8 cellular contexts compared by ENCODE assay signal in genomic region chr10:100346351-100346764, GRCh38. TPM values are rescaled to one million over a fixed set of nuclear protein-coding genes. Genes with fewer than 3 reads are reported as not detected.
DNase-seq lines count a peak whose midpoint lies in the region; ATAC-seq and TF ChIP-seq lines count a peak whose summit lies in the region.

No MANE protein-coding gene starts in this region.

- peak overlapping the region; percentile 84 for H3K27ac ChIP-seq in OCI-LY1 (ENCODE audit: low read depth, low read length, poor library complexity, severe bottlenecking)

- no peaks in the 10 kb centered on the region for H3K9me2 ChIP-seq in OCI-LY1 (ENCODE audit: low read depth, low read length)

- H3F3A ChIP-seq in OCI-LY1 (ENCODE audit: insufficient read depth, low read length), result no peaks in the 10 kb centered on the region

- H3K79me2 ChIP-seq in OCI-LY1 (ENCODE audit: insufficient read depth, low read length), result peaks cover 20% of the 10 kb centered on the region

- DNase-seq in C1 segment of cervical spinal cord (lab: John Stamatoyannopoulos, UW) (peak; percentile 29 to 91 (median 83)), GM19238 (ENCODE audit: insufficient read length, low spot score) (peak; percentile 62), fibroblast of pulmonary artery (ENCODE audit: low read depth) (peak; percentile 73)
- DNase-seq in activated T-helper 1 cell treated with anti-CD3 and anti-CD28 coated beads, Interleukin-12 subunit alpha, Interleukin-12 subunit beta, Interleukin-2, Interleukin-4 antibody, amounts not matched to agents 30 ng/mL and 10 ng/mL and 1 ng/mL, durations not matched to agents 14 hours and 24 hours and 36 hours (ENCODE audit: low spot score), result peak; percentile 72
- peak; percentile 70 to 82 for DNase-seq in stimulated activated naive CD8-positive, alpha-beta T cell treated with anti-CD3 and anti-CD28 coated beads, Interleukin-15, amount 100 ng/mL, for 72 hours

- no peak overlapping the region for H2AFZ ChIP-seq in OCI-LY1 (ENCODE audit: low read length)

- peak; percentile 69 for ATAC-seq in HG03432 (IDR thresholded peaks at IDR 0.05; ENCODE audit: unreplicated experiment)
- peak; percentile 81 for ATAC-seq in stimulated activated naive CD8-positive, alpha-beta T cell treated with anti-CD3 and anti-CD28 coated beads, Interleukin-15, amount 100 ng/mL, for 72 hours

- no peaks in the 10 kb centered on the region for H3K9me3 Mint-ChIP-seq in activated T-helper 1 cell treated with anti-CD3 and anti-CD28 coated beads, Interleukin-12 subunit alpha, Interleukin-12 subunit beta, Interleukin-2, Interleukin-4 antibody, amounts not matched to agents 30 ng/mL and 10 ng/mL and 1 ng/mL, durations not matched to agents 14 hours and 24 hours and 36 hours
- H3K9me3 Mint-ChIP-seq in nephron, result no peaks in the 10 kb centered on the region
- H3K9me3 Mint-ChIP-seq in stimulated activated naive CD8-positive, alpha-beta T cell treated with anti-CD3 and anti-CD28 coated beads, Interleukin-15, amount 100 ng/mL, for 72 hours, result no peaks in the 10 kb centered on the region

- H3K36me3 ChIP-seq in OCI-LY1 (ENCODE audit: insufficient read depth, low read length), result peaks cover 39% of the 10 kb centered on the region

- H3K4me1 Mint-ChIP-seq in activated T-helper 1 cell treated with anti-CD3 and anti-CD28 coated beads, Interleukin-12 subunit alpha, Interleukin-12 subunit beta, Interleukin-2, Interleukin-4 antibody, amounts not matched to agents 30 ng/mL and 10 ng/mL and 1 ng/mL, durations not matched to agents 14 hours and 24 hours and 36 hours (ENCODE audit: low read depth), result peaks cover 65% of the 10 kb centered on the region
- H3K4me1 Mint-ChIP-seq in nephron, result peaks cover 50% of the 10 kb centered on the region
- H3K4me1 Mint-ChIP-seq in stimulated activated naive CD8-positive, alpha-beta T cell treated with anti-CD3 and anti-CD28 coated beads, Interleukin-15, amount 100 ng/mL, for 72 hours, result peaks cover 79% of the 10 kb centered on the region

- H3K4me3 Mint-ChIP-seq in activated T-helper 1 cell treated with anti-CD3 and anti-CD28 coated beads, Interleukin-12 subunit alpha, Interleukin-12 subunit beta, Interleukin-2, Interleukin-4 antibody, amounts not matched to agents 30 ng/mL and 10 ng/mL and 1 ng/mL, durations not matched to agents 14 hours and 24 hours and 36 hours, result peak overlapping the region; percentile 100
- H3K4me3 Mint-ChIP-seq in nephron, result peak overlapping the region; percentile 91 to 92 (median 92)
- peak overlapping the region; percentile 92 to 94 for H3K4me3 Mint-ChIP-seq in stimulated activated naive CD8-positive, alpha-beta T cell treated with anti-CD3 and anti-CD28 coated beads, Interleukin-15, amount 100 ng/mL, for 72 hours

- H3K27me3 ChIP-seq in OCI-LY1 (ENCODE audit: insufficient read depth, low read length), result no peaks in the 10 kb centered on the region

- no peaks in the 10 kb centered on the region for H3K27me3 Mint-ChIP-seq in activated T-helper 1 cell treated with anti-CD3 and anti-CD28 coated beads, Interleukin-12 subunit alpha, Interleukin-12 subunit beta, Interleukin-2, Interleukin-4 antibody, amounts not matched to agents 30 ng/mL and 10 ng/mL and 1 ng/mL, durations not matched to agents 14 hours and 24 hours and 36 hours (ENCODE audit: insufficient read depth)
- H3K27me3 Mint-ChIP-seq in nephron (ENCODE audit: low read depth), result no peaks in the 10 kb centered on the region
- H3K27me3 Mint-ChIP-seq in stimulated activated naive CD8-positive, alpha-beta T cell treated with anti-CD3 and anti-CD28 coated beads, Interleukin-15, amount 100 ng/mL, for 72 hours, result no peaks in the 10 kb centered on the region

- peak overlapping the region; percentile 77 for H3K4me2 ChIP-seq in OCI-LY1 (ENCODE audit: low read length)

- H3K4me3 ChIP-seq in OCI-LY1 (ENCODE audit: low read depth, low read length, poor library complexity, severe bottlenecking), result peak overlapping the region; percentile 78
- H3K4me3 ChIP-seq in fibroblast of pulmonary artery (replicated peaks; ENCODE audit: low read depth, low read length), result peak overlapping the region; percentile 94

- TF ChIP-seq CTCF in OCI-LY1 (IDR thresholded peaks at IDR 0.05; ENCODE audit: low read length), result no peak
- TF ChIP-seq CTCF in fibroblast of pulmonary artery (IDR thresholded peaks at IDR 0.05; ENCODE audit: low read length, missing control alignments), result no peak
- TF ChIP-seq CTCF in nephron (IDR thresholded peaks at IDR 0.05; ENCODE audit: unreplicated experiment in 3 of 3), result no peak

- H3K4me1 ChIP-seq in OCI-LY1 (ENCODE audit: insufficient read depth, low read length, severe bottlenecking), result peaks cover 43% of the 10 kb centered on the region

- H3K9ac ChIP-seq in OCI-LY1 (ENCODE audit: low read length), result peak overlapping the region; percentile 95

- H3K27ac Mint-ChIP-seq in activated T-helper 1 cell treated with anti-CD3 and anti-CD28 coated beads, Interleukin-12 subunit alpha, Interleukin-12 subunit beta, Interleukin-2, Interleukin-4 antibody, amounts not matched to agents 30 ng/mL and 10 ng/mL and 1 ng/mL, durations not matched to agents 14 hours and 24 hours and 36 hours, result peak overlapping the region; percentile 76
- H3K27ac Mint-ChIP-seq in nephron, result peak overlapping the region in 2 of 3 experiments; percentile 58 to 89
- peak overlapping the region; percentile 53 to 94 for H3K27ac Mint-ChIP-seq in stimulated activated naive CD8-positive, alpha-beta T cell treated with anti-CD3 and anti-CD28 coated beads, Interleukin-15, amount 100 ng/mL, for 72 hours

- H3K9me3 ChIP-seq in OCI-LY1 (ENCODE audit: low read length), result no peaks in the 10 kb centered on the region

- peaks cover 33% of the 10 kb centered on the region for H3K36me3 Mint-ChIP-seq in activated T-helper 1 cell treated with anti-CD3 and anti-CD28 coated beads, Interleukin-12 subunit alpha, Interleukin-12 subunit beta, Interleukin-2, Interleukin-4 antibody, amounts not matched to agents 30 ng/mL and 10 ng/mL and 1 ng/mL, durations not matched to agents 14 hours and 24 hours and 36 hours (ENCODE audit: low read depth)
- peaks cover 28% of the 10 kb centered on the region for H3K36me3 Mint-ChIP-seq in nephron (ENCODE audit: low read depth)

- no peaks in the 10 kb centered on the region for H4K20me1 ChIP-seq in OCI-LY1 (ENCODE audit: insufficient read depth, low read length)

- intact Hi-C loops in activated T-helper 1 cell treated with anti-CD3 and anti-CD28 coated beads, Interleukin-12 subunit alpha, Interleukin-12 subunit beta, Interleukin-2, Interleukin-4 antibody, amounts not matched to agents 30 ng/mL and 10 ng/mL and 1 ng/mL, durations not matched to agents 14 hours and 24 hours and 36 hours (cut with micrococcal nuclease), result loop anchor here (10.0 kb wide), 1 partner anchor 568 kb away; the partner anchor contains the start of gene SLF2

RNA-seq across cellular contexts. Expression of gene SCD, which starts 0.7 kb away (rescaled TPM):
- total RNA-seq in activated T-helper 1 cell treated with anti-CD3 and anti-CD28 coated beads, Interleukin-12 subunit alpha, Interleukin-12 subunit beta, Interleukin-2, Interleukin-4 antibody, amounts not matched to agents 30 ng/mL and 10 ng/mL and 1 ng/mL, durations not matched to agents 14 hours and 24 hours and 36 hours, result 194 TPM in 2 replicates

RNA-seq across cellular contexts. Expression of gene PKD2L1, which starts 16.3 kb away (rescaled TPM):
- total RNA-seq in activated T-helper 1 cell treated with anti-CD3 and anti-CD28 coated beads, Interleukin-12 subunit alpha, Interleukin-12 subunit beta, Interleukin-2, Interleukin-4 antibody, amounts not matched to agents 30 ng/mL and 10 ng/mL and 1 ng/mL, durations not matched to agents 14 hours and 24 hours and 36 hours, result not detected in 2 replicates

RNA-seq across cellular contexts. Expression of gene BLOC1S2, which starts 59.9 kb away (rescaled TPM):
- 65.7 and 66.5 TPM in 2 replicates for total RNA-seq in activated T-helper 1 cell treated with anti-CD3 and anti-CD28 coated beads, Interleukin-12 subunit alpha, Interleukin-12 subunit beta, Interleukin-2, Interleukin-4 antibody, amounts not matched to agents 30 ng/mL and 10 ng/mL and 1 ng/mL, durations not matched to agents 14 hours and 24 hours and 36 hours

Comparison
In these comparisons a context has a peak if more than half of its experiments do, and no peak if none do; other contexts are left out.
1. Peak in every context shown above with its lines: DNase-seq, ATAC-seq, H3K4me3 ChIP-seq and H3K27ac ChIP-seq.